In genomic region chr3:128006471-128007424, GRCh38 we compare ENCODE assay signal across 1 cellular context.
TF ChIP-seq lines count a peak whose summit lies in the region.

No MANE protein-coding gene starts in this region.

TF ChIP-seq in HepG2, 621 proteins besides CTCF, POLR2A, EP300 and RAD21 (continued from another document):
- TF ChIP-seq HDAC1 (CRISPR knock-in tag; IDR thresholded peaks at IDR 0.05) = 0 out of 2 replicates have a peak, but pooled peaks have one; percentile 37
- TF ChIP-seq, protein P1, sequence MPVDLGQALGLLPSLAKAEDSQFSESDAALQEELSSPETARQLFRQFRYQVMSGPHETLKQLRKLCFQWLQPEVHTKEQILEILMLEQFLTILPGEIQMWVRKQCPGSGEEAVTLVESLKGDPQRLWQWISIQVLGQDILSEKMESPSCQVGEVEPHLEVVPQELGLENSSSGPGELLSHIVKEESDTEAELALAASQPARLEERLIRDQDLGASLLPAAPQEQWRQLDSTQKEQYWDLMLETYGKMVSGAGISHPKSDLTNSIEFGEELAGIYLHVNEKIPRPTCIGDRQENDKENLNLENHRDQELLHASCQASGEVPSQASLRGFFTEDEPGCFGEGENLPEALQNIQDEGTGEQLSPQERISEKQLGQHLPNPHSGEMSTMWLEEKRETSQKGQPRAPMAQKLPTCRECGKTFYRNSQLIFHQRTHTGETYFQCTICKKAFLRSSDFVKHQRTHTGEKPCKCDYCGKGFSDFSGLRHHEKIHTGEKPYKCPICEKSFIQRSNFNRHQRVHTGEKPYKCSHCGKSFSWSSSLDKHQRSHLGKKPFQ (CRISPR knock-in tag; IDR thresholded peaks at IDR 0.05; ENCODE audit: insufficient replicate concordance) = no peak
- TF ChIP-seq ZNF891 (CRISPR knock-in tag; IDR thresholded peaks at IDR 0.05) = no peak
- no peak for TF ChIP-seq FOXA1 (IDR thresholded peaks at IDR 0.05)
- no peak for TF ChIP-seq FOXA1 (CRISPR knock-in tag; IDR thresholded peaks at IDR 0.05)
- no peak for TF ChIP-seq ZNF33A (CRISPR knock-in tag; IDR thresholded peaks at IDR 0.05; ENCODE audit: borderline replicate concordance)
- no peak for TF ChIP-seq ZSCAN20 (CRISPR knock-in tag; IDR thresholded peaks at IDR 0.05; ENCODE audit: borderline replicate concordance)
- TF ChIP-seq, protein P2, sequence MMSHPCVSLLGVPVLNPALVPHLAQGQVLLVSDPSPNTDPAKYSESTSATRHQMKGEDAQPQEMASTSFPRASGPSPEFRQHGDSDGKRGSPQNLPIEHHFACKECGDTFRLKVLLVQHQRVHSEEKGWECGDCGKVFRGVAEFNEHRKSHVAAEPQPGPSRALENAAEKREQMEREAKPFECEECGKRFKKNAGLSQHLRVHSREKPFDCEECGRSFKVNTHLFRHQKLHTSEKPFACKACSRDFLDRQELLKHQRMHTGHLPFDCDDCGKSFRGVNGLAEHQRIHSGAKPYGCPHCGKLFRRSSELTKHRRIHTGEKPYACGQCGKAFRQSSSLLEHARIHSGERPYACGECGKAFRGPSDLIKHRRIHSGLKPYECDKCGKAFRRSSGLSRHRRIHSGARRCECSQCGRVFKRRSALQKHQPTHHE (CRISPR knock-in tag; IDR thresholded peaks at IDR 0.05; ENCODE audit: borderline replicate concordance) = no peak
- TF ChIP-seq, protein P3, sequence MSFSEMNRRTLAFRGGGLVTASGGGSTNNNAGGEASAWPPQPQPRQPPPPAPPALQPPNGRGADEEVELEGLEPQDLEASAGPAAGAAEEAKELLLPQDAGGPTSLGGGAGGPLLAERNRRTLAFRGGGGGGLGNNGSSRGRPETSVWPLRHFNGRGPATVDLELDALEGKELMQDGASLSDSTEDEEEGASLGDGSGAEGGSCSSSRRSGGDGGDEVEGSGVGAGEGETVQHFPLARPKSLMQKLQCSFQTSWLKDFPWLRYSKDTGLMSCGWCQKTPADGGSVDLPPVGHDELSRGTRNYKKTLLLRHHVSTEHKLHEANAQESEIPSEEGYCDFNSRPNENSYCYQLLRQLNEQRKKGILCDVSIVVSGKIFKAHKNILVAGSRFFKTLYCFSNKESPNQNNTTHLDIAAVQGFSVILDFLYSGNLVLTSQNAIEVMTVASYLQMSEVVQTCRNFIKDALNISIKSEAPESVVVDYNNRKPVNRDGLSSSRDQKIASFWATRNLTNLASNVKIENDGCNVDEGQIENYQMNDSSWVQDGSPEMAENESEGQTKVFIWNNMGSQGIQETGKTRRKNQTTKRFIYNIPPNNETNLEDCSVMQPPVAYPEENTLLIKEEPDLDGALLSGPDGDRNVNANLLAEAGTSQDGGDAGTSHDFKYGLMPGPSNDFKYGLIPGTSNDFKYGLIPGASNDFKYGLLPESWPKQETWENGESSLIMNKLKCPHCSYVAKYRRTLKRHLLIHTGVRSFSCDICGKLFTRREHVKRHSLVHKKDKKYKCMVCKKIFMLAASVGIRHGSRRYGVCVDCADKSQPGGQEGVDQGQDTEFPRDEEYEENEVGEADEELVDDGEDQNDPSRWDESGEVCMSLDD (CRISPR knock-in tag; IDR thresholded peaks at IDR 0.05; ENCODE audit: borderline replicate concordance) = no peak
- no peak for TF ChIP-seq NKX3-1 (CRISPR knock-in tag; IDR thresholded peaks at IDR 0.05)
- 0 out of 2 replicates have a peak, but pooled peaks have one; percentile 23 for TF ChIP-seq UBTF (CRISPR knock-in tag; IDR thresholded peaks at IDR 0.05)
- TF ChIP-seq ZNF780A (CRISPR knock-in tag; IDR thresholded peaks at IDR 0.05) = no peak
- no peak for TF ChIP-seq SYNCRIP (IDR thresholded peaks at IDR 0.05; ENCODE audit: insufficient read depth, low read depth, low read length)
- TF ChIP-seq ZNF549 (CRISPR knock-in tag; IDR thresholded peaks at IDR 0.05) = no peak
- no peak for TF ChIP-seq ARID3A (IDR thresholded peaks at IDR 0.05; ENCODE audit: low read depth, low read length)
- no peak for TF ChIP-seq MED1 (CRISPR knock-in tag; IDR thresholded peaks at IDR 0.05)
